18 cellular contexts compared by ENCODE assay signal in genomic region chr2:86142737-86143257, GRCh38. TPM values are rescaled to one million over a fixed set of nuclear protein-coding genes. Genes with fewer than 3 reads are reported as not detected.
DNase-seq lines count a peak whose midpoint lies in the region; ATAC-seq and TF ChIP-seq lines count a peak whose summit lies in the region.
"Had no signal": no experiment of that assay in that cellular context is flagged by ENCODE, and none has a peak within 500 bp of the region (broad histone marks: within the 10 kb centered on the region; RNA-seq: fewer than 3 reads in every experiment).

No MANE protein-coding gene starts in this region.

- H3K27ac ChIP-seq in CD4-positive, alpha-beta T cell (ENCODE audit: low read depth, low read length), result no peak overlapping the region
- H3K27ac ChIP-seq in neural progenitor cell (peak overlapping the region; percentile 46), vagina (no peak overlapping the region)

- H3K4me3 Mint-ChIP-seq in activated CD4-positive, alpha-beta memory T cell treated with anti-CD3 and anti-CD28 coated beads, Interleukin-2, amount 10 ng/mL, durations not matched to agents 7 days and 5 days, result no peak overlapping the region
- H3K4me3 Mint-ChIP-seq in activated CD4-positive, alpha-beta memory T cell treated with anti-CD3 and anti-CD28 coated beads for 36 hours, result no peak overlapping the region
- no peak overlapping the region for H3K4me3 Mint-ChIP-seq in CD4-positive, alpha-beta T cell
- H3K4me3 Mint-ChIP-seq in activated naive CD8-positive, alpha-beta T cell, result no peak overlapping the region
- H3K4me3 Mint-ChIP-seq in neural progenitor cell, result no peak overlapping the region
- H3K4me3 Mint-ChIP-seq: CD8-positive, alpha-beta T cell had no signal

- TF ChIP-seq POLR2A in vagina (IDR thresholded peaks at IDR 0.05), result no peak

- H2AFZ ChIP-seq in neural progenitor cell (replicated peaks), result no peak overlapping the region

- H3K36me3 Mint-ChIP-seq in activated CD4-positive, alpha-beta memory T cell treated with anti-CD3 and anti-CD28 coated beads, Interleukin-2, amount 10 ng/mL, durations not matched to agents 7 days and 5 days (ENCODE audit: low read depth), result peaks cover 76% of the 10 kb centered on the region
- peaks cover 57% of the 10 kb centered on the region for H3K36me3 Mint-ChIP-seq in activated CD4-positive, alpha-beta memory T cell treated with anti-CD3 and anti-CD28 coated beads for 36 hours
- peaks cover 88% of the 10 kb centered on the region for H3K36me3 Mint-ChIP-seq in CD4-positive, alpha-beta T cell (ENCODE audit: low read depth)
- H3K36me3 Mint-ChIP-seq in activated naive CD8-positive, alpha-beta T cell, result peaks cover 10% of the 10 kb centered on the region
- peaks cover 37% of the 10 kb centered on the region for H3K36me3 Mint-ChIP-seq in neural progenitor cell

- H3K36me3 ChIP-seq in neural progenitor cell (peaks cover 7% of the 10 kb centered on the region), vagina (peaks cover 7 to 48% of the 10 kb centered on the region in 2 donors)

- no peaks in the 10 kb centered on the region for H3K27me3 Mint-ChIP-seq in activated CD4-positive, alpha-beta memory T cell treated with anti-CD3 and anti-CD28 coated beads, Interleukin-2, amount 10 ng/mL, durations not matched to agents 7 days and 5 days
- H3K27me3 Mint-ChIP-seq in activated CD4-positive, alpha-beta memory T cell treated with anti-CD3 and anti-CD28 coated beads for 36 hours, result no peaks in the 10 kb centered on the region
- H3K27me3 Mint-ChIP-seq in CD4-positive, alpha-beta T cell, result no peaks in the 10 kb centered on the region
- H3K27me3 Mint-ChIP-seq in activated naive CD8-positive, alpha-beta T cell, result no peaks in the 10 kb centered on the region
- no peaks in the 10 kb centered on the region for H3K27me3 Mint-ChIP-seq in neural progenitor cell (ENCODE audit: insufficient read depth, low read depth)

- intact Hi-C loops in activated CD4-positive, alpha-beta memory T cell treated with anti-CD3 and anti-CD28 coated beads for 36 hours (cut with micrococcal nuclease), result no loop called here
- intact Hi-C loops in CD4-positive, alpha-beta T cell (cut with DNase I, micrococcal nuclease), result no loop called here
- intact Hi-C loops in vagina (cut with DNase I), result no loop called here

- H3K9ac ChIP-seq in neural progenitor cell, result no peak overlapping the region

- H3K79me2 ChIP-seq in neural progenitor cell (ENCODE audit: low read depth), result no peaks in the 10 kb centered on the region

- peaks cover 33% of the 10 kb centered on the region for H3F3A ChIP-seq in neural progenitor cell (ENCODE audit: low read depth)

- no peaks in the 10 kb centered on the region for H3K9me3 ChIP-seq in CD4-positive, alpha-beta T cell (ENCODE audit: control insufficient read depth, low read length)
- no peaks in the 10 kb centered on the region for H3K9me3 ChIP-seq in neural progenitor cell (ENCODE audit: low read depth)
- H3K9me3 ChIP-seq in vagina, result no peaks in the 10 kb centered on the region
- H3K9me3 ChIP-seq: BE2C, MG63 had no signal

- H3K9me3 Mint-ChIP-seq in activated CD4-positive, alpha-beta memory T cell treated with anti-CD3 and anti-CD28 coated beads, Interleukin-2, amount 10 ng/mL, durations not matched to agents 7 days and 5 days, result no peaks in the 10 kb centered on the region
- H3K9me3 Mint-ChIP-seq in activated CD4-positive, alpha-beta memory T cell treated with anti-CD3 and anti-CD28 coated beads for 36 hours, result no peaks in the 10 kb centered on the region
- no peaks in the 10 kb centered on the region for H3K9me3 Mint-ChIP-seq in CD4-positive, alpha-beta T cell
- no peaks in the 10 kb centered on the region for H3K9me3 Mint-ChIP-seq in activated naive CD8-positive, alpha-beta T cell (ENCODE audit: low read depth)
- H3K9me3 Mint-ChIP-seq in neural progenitor cell, result no peaks in the 10 kb centered on the region
- H3K9me3 Mint-ChIP-seq: CD8-positive, alpha-beta T cell had no signal

- H3K4me3 ChIP-seq in neural progenitor cell, result no peak overlapping the region
- H3K4me3 ChIP-seq in vagina, result no peak overlapping the region
- H3K4me3 ChIP-seq: MG63 had no signal

- ATAC-seq in CD4-positive, alpha-beta T cell (ENCODE audit: poor library complexity), result no peak
- no peak for ATAC-seq in HG02763 (IDR thresholded peaks at IDR 0.05; ENCODE audit: unreplicated experiment)
- ATAC-seq: CD8-positive, alpha-beta T cell had no signal

- no peaks in the 10 kb centered on the region for H3K27me3 ChIP-seq in CD4-positive, alpha-beta T cell (ENCODE audit: control insufficient read depth, insufficient read depth, low read length)
- H3K27me3 ChIP-seq in neural progenitor cell (no peaks in the 10 kb centered on the region), vagina (no peaks in the 10 kb centered on the region)
- H3K27me3 ChIP-seq: BE2C, MG63 had no signal

- CTCF ChIA-PET in activated CD4-positive, alpha-beta memory T cell treated with anti-CD3 and anti-CD28 coated beads, Interleukin-2, amount 10 ng/mL, durations not matched to agents 7 days and 5 days (lab: Charles Lee), result no interaction called here
- CTCF ChIA-PET in activated CD4-positive, alpha-beta memory T cell treated with anti-CD3 and anti-CD28 coated beads for 36 hours (lab: Charles Lee), result interaction anchor here (0.8 to 1.1 kb wide), 2 partner anchors 54 to 62 kb away, joined by 3 read pairs; no protein-coding TSS in a partner anchor
- CTCF ChIA-PET in CD4-positive, alpha-beta T cell (lab: Charles Lee), result no interaction called here

- no peaks in the 10 kb centered on the region for H4K20me1 ChIP-seq in neural progenitor cell (ENCODE audit: low read depth)

- H3K4me1 Mint-ChIP-seq in activated CD4-positive, alpha-beta memory T cell treated with anti-CD3 and anti-CD28 coated beads, Interleukin-2, amount 10 ng/mL, durations not matched to agents 7 days and 5 days, result peaks cover 11% of the 10 kb centered on the region
- peaks cover 18% of the 10 kb centered on the region for H3K4me1 Mint-ChIP-seq in activated CD4-positive, alpha-beta memory T cell treated with anti-CD3 and anti-CD28 coated beads for 36 hours (ENCODE audit: low read depth)
- H3K4me1 Mint-ChIP-seq in CD4-positive, alpha-beta T cell (ENCODE audit: low read depth), result peaks cover 19% of the 10 kb centered on the region
- H3K4me1 Mint-ChIP-seq in activated naive CD8-positive, alpha-beta T cell (ENCODE audit: low read depth), result peaks cover 19% of the 10 kb centered on the region
- no peaks in the 10 kb centered on the region for H3K4me1 Mint-ChIP-seq in neural progenitor cell

- TF ChIP-seq CTCF in CD4-positive, alpha-beta T cell (IDR thresholded peaks at IDR 0.05), result no peak
- TF ChIP-seq CTCF in neural progenitor cell (IDR thresholded peaks at IDR 0.05) (no peak), vagina (IDR thresholded peaks at IDR 0.05) (no peak)

- H3K4me2 ChIP-seq in neural progenitor cell, result no peak overlapping the region

- H3K4me1 ChIP-seq in neural progenitor cell, result no peaks in the 10 kb centered on the region
- no peaks in the 10 kb centered on the region for H3K4me1 ChIP-seq in vagina
- H3K4me1 ChIP-seq: BE2C had no signal

- POLR2A ChIA-PET in activated CD4-positive, alpha-beta memory T cell treated with anti-CD3 and anti-CD28 coated beads, Interleukin-2, amount 10 ng/mL, durations not matched to agents 7 days and 5 days (lab: Charles Lee), result interaction anchor here (1.3 kb wide), 1 partner anchor 37 kb away, joined by 3 read pairs; the partner anchor contains the start of genes POLR1A and PTCD3
- POLR2A ChIA-PET in activated CD4-positive, alpha-beta memory T cell treated with anti-CD3 and anti-CD28 coated beads for 36 hours (lab: Charles Lee), result no interaction called here
- POLR2A ChIA-PET in CD4-positive, alpha-beta T cell (lab: Charles Lee), result interaction anchor here (0.8 kb wide), 1 partner anchor 298 kb away, joined by 3 read pairs; the partner anchor contains the start of gene KDM3A

- H3K27ac Mint-ChIP-seq in activated CD4-positive, alpha-beta memory T cell treated with anti-CD3 and anti-CD28 coated beads, Interleukin-2, amount 10 ng/mL, durations not matched to agents 7 days and 5 days, result peak overlapping the region; percentile 10
- no peak overlapping the region for H3K27ac Mint-ChIP-seq in activated CD4-positive, alpha-beta memory T cell treated with anti-CD3 and anti-CD28 coated beads for 36 hours
- H3K27ac Mint-ChIP-seq in CD4-positive, alpha-beta T cell, result peak overlapping the region; percentile 53
- peak overlapping the region; percentile 70 for H3K27ac Mint-ChIP-seq in activated naive CD8-positive, alpha-beta T cell
- H3K27ac Mint-ChIP-seq in neural progenitor cell, result no peak overlapping the region
- H3K27ac Mint-ChIP-seq: CD8-positive, alpha-beta T cell had no signal

- no peak for DNase-seq in activated CD4-positive, alpha-beta memory T cell treated with anti-CD3 and anti-CD28 coated beads, Interleukin-2, amount 10 ng/mL, durations not matched to agents 7 days and 5 days
- DNase-seq in activated CD4-positive, alpha-beta memory T cell treated with anti-CD3 and anti-CD28 coated beads for 36 hours, result no peak
- DNase-seq in CD4-positive, alpha-beta T cell, result no peak
- no peak for DNase-seq in neural progenitor cell (ENCODE audit: low spot score)
- DNase-seq in vagina (ENCODE audit: extremely low spot score in 2 of 2), result no peak
- DNase-seq in NCI-H524 treated with DMSO at 0.1 percent for 48 hours (lab: John Stamatoyannopoulos, UW), result no peak
- DNase-seq: 8988T; BE2C; CD8-positive, alpha-beta T cell; DMS79; Karpas-422; MG63; NCI-H1092 treated with DMSO at 0.1 percent for 48 hours; NCI-H2081 treated with DMSO at 0.1 percent for 48 hours; NCI-H510A treated with DMSO at 0.1 percent for 48 hours; SHP77 had no signal

RNA-seq across cellular contexts. Expression of gene PTCD3, which starts 36.8 kb away (rescaled TPM):
- 100 to 1,000 TPM; 144 to 149 TPM for total RNA-seq in activated CD4-positive, alpha-beta memory T cell treated with anti-CD3 and anti-CD28 coated beads, Interleukin-2, amount 10 ng/mL, durations not matched to agents 7 days and 5 days
- 100 to 1,000 TPM; 172 to 175 TPM for total RNA-seq in activated CD4-positive, alpha-beta memory T cell treated with anti-CD3 and anti-CD28 coated beads for 36 hours
- total RNA-seq in CD4-positive, alpha-beta T cell, result 100 to 1,000 TPM; 154 to 161 TPM
- total RNA-seq in neural progenitor cell (ENCODE audit: low replicate concordance) (195 and 269 TPM in 2 replicates), vagina (61.6 TPM)

RNA-seq across cellular contexts. Expression of gene POLR1A, which starts 37.1 kb away (rescaled TPM):
- 10 to 100 TPM; 25.2 to 29.7 TPM for total RNA-seq in activated CD4-positive, alpha-beta memory T cell treated with anti-CD3 and anti-CD28 coated beads, Interleukin-2, amount 10 ng/mL, durations not matched to agents 7 days and 5 days
- total RNA-seq in activated CD4-positive, alpha-beta memory T cell treated with anti-CD3 and anti-CD28 coated beads for 36 hours, result 10 to 100 TPM; 27.2 to 33.8 TPM
- 10 to 100 TPM; 13.1 to 13.4 TPM for total RNA-seq in CD4-positive, alpha-beta T cell
- total RNA-seq in neural progenitor cell (ENCODE audit: low replicate concordance) (23.8 and 25.4 TPM in 2 replicates), vagina (17.2 TPM)

RNA-seq across cellular contexts. Expression of gene IMMT, which starts 52.5 kb away (rescaled TPM):
- total RNA-seq in activated CD4-positive, alpha-beta memory T cell treated with anti-CD3 and anti-CD28 coated beads, Interleukin-2, amount 10 ng/mL, durations not matched to agents 7 days and 5 days, result 100 to 1,000 TPM; 144 to 147 TPM
- 100 to 1,000 TPM; 170 to 172 TPM for total RNA-seq in activated CD4-positive, alpha-beta memory T cell treated with anti-CD3 and anti-CD28 coated beads for 36 hours
- total RNA-seq in CD4-positive, alpha-beta T cell, result 10 to 100 TPM; 39.5 to 40.8 TPM
- total RNA-seq in neural progenitor cell (ENCODE audit: low replicate concordance) (71.3 and 93.3 TPM in 2 replicates), vagina (51.8 TPM)

RNA-seq across cellular contexts. Expression of gene MRPL35, which starts 56.5 kb away (rescaled TPM):
- 10 to 100 TPM; 46.0 to 47.6 TPM for total RNA-seq in activated CD4-positive, alpha-beta memory T cell treated with anti-CD3 and anti-CD28 coated beads, Interleukin-2, amount 10 ng/mL, durations not matched to agents 7 days and 5 days
- total RNA-seq in activated CD4-positive, alpha-beta memory T cell treated with anti-CD3 and anti-CD28 coated beads for 36 hours, result 10 to 100 TPM; 68.6 to 72.4 TPM
- 1 to 10 TPM; 5.4 to 6.1 TPM for total RNA-seq in CD4-positive, alpha-beta T cell
- total RNA-seq in neural progenitor cell (ENCODE audit: low replicate concordance) (24.8 and 38.1 TPM in 2 replicates), vagina (11.0 TPM)

Comparison
In these comparisons a context has a peak if more than half of its experiments do, and no peak if none do; other contexts are left out.
1. H3K27ac Mint-ChIP-seq: peak in activated CD4-positive, alpha-beta memory T cell treated with anti-CD3 and anti-CD28 coated beads, Interleukin-2, amount 10 ng/mL, durations not matched to agents 7 days and 5 days (single experiment), CD4-positive, alpha-beta T cell (single experiment) and activated naive CD8-positive, alpha-beta T cell (single experiment); none in activated CD4-positive, alpha-beta memory T cell treated with anti-CD3 and anti-CD28 coated beads for 36 hours (single experiment) and neural progenitor cell (single experiment).